ENCODE assay signal across 1 cellular context in genomic region chr20:3228750-3229032, GRCh38.
TF ChIP-seq lines count a peak whose summit lies in the region.

No MANE protein-coding gene starts in this region.

TF ChIP-seq in HepG2, 621 proteins besides CTCF, POLR2A, EP300 and RAD21:
- TF ChIP-seq AGO2 (optimal IDR thresholded peaks at IDR 0.05; ENCODE audit: low read depth, low read length) = peak; percentile 19
- TF ChIP-seq GFI1 (CRISPR knock-in tag; IDR thresholded peaks at IDR 0.05; ENCODE audit: borderline replicate concordance) = no peak
- no peak for TF ChIP-seq ATF4 (CRISPR knock-in tag; IDR thresholded peaks at IDR 0.05)
TF ChIP-seq in HepG2: peak in this region for 1.
